20 cellular contexts compared by ENCODE assay signal in the genomic region with DNA sequence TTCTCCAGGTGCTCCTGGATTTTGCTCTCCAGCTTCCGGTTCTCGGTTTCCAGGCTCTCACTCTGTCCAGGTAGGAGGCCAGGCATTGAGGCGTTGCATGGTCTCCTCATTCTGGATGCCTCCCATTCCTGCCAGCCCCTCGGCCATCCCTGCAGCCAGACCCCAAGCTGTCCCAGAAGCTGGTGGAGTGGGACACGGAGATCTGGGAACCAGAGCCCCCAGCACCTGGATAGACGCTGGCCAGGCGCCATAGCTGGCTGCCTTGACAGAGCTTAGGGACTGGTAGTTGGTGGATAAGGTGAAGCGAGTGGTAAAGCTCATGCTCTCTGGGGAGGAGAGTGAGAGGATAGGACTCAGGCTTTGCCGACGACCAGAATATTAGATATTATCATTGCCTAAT. TPM values are rescaled to one million over a fixed set of nuclear protein-coding genes. Genes with fewer than 3 reads are reported as not detected.
DNase-seq lines count a peak whose midpoint lies in the region; ATAC-seq and TF ChIP-seq lines count a peak whose summit lies in the region.
"Had no signal": no experiment of that assay in that cellular context is flagged by ENCODE, and none has a peak within 500 bp of the region (broad histone marks: within the 10 kb centered on the region; RNA-seq: fewer than 3 reads in every experiment).

No MANE protein-coding gene starts in this region.

- H4K91ac ChIP-seq in mesenchymal stem cell (ENCODE audit: low read length): peak overlapping the region; percentile 27

- DNase-seq in activated naive CD4-positive, alpha-beta T cell treated with Interleukin-2 at 50 U/mL for 16 hours: no peak
- DNase-seq in mesenchymal stem cell (no peak), thyroid gland (peak; percentile 24 to 26), CD14-positive monocyte (ENCODE audit: low spot score) (no peak), AG08395 (ENCODE audit: low spot score) (no peak), left lung (no peak)
- DNase-seq: activated CD4-positive, alpha-beta T cell treated with anti-CD3 and anti-CD28 coated beads, Interleukin-2, amount 50 U/mL, for 4 hours; activated naive CD8-positive, alpha-beta T cell treated with anti-CD3 and anti-CD28 coated beads, Interleukin-2, amount 10 ng/mL, durations not matched to agents 7 days and 5 days; effector memory CD4-positive, alpha-beta T cell; left colon; NCI-H146; NCI-H774; SIG-M5; stimulated activated CD4-positive, alpha-beta T cell treated with anti-CD3 and anti-CD28 coated beads, Interleukin-12 subunit alpha, Interleukin-12 subunit beta, amount 100 ng/mL, for 4 hours had no signal

- no peak overlapping the region for H2AK5ac ChIP-seq in mesenchymal stem cell (ENCODE audit: low read length, severe bottlenecking)

- no peak overlapping the region for H2BK15ac ChIP-seq in mesenchymal stem cell (ENCODE audit: low read depth, poor library complexity, severe bottlenecking)

- H3K36me3 ChIP-seq in mesenchymal stem cell (ENCODE audit: control insufficient read depth in 1 of 2, insufficient read depth in 2 of 2, low read depth in 1 of 2, low read length in 2 of 2) (peaks cover 7 to 13% of the 10 kb centered on the region in 2 experiments), thyroid gland (no peaks in the 10 kb centered on the region), left lung (peaks cover 0 to 6% of the 10 kb centered on the region in 2 donors)

- intact Hi-C loops in thyroid gland (cut with DNase I) (no loop called here), CD14-positive monocyte (cut with micrococcal nuclease) (no loop called here), left lung (cut with DNase I) (loop anchor here in 1 of 2 donors (10.0 kb wide), 1 partner anchor 144 kb away; a partner anchor contains a TSS)

- H2AFZ ChIP-seq in mesenchymal stem cell (ENCODE audit: low read depth, low read length): no peak overlapping the region
- H2AFZ ChIP-seq: GM23338 had no signal

- H3K4ac ChIP-seq in mesenchymal stem cell (ENCODE audit: low read depth in 1 of 2, low read length in 2 of 2): no peak overlapping the region

- peak overlapping the region in 1 of 2 experiments; percentile 65 for H3K14ac ChIP-seq in mesenchymal stem cell (ENCODE audit: low read length in 2 of 2)

- H3K9ac ChIP-seq in mesenchymal stem cell (ENCODE audit: low read length): no peak overlapping the region

- H3K27me3 ChIP-seq in mesenchymal stem cell (ENCODE audit: control insufficient read depth in 1 of 2, insufficient read depth in 1 of 2, low read length in 2 of 2) (no peaks in the 10 kb centered on the region), thyroid gland (no peaks in the 10 kb centered on the region), left lung (no peaks in the 10 kb centered on the region)
- H3K27me3 ChIP-seq: right atrium auricular region had no signal

- H3K36me3 Mint-ChIP-seq in activated naive CD4-positive, alpha-beta T cell treated with anti-CD3 and anti-CD28 coated beads, Interleukin-2, amount 50 U/mL, for 24 hours: peaks cover 7% of the 10 kb centered on the region
- peaks cover 76% of the 10 kb centered on the region for H3K36me3 Mint-ChIP-seq in activated T-helper 17 cell treated with anti-CD3 and anti-CD28 coated beads, Interleukin-2, amount 50 U/mL, for 72 hours (ENCODE audit: low read depth)
- H3K36me3 Mint-ChIP-seq in CD14-positive monocyte: peaks cover 15% of the 10 kb centered on the region in 2 donors

- no peak overlapping the region for H3K4me2 ChIP-seq in mesenchymal stem cell (ENCODE audit: low read length, poor library complexity, severe bottlenecking)
- H3K4me2 ChIP-seq: GM23338 had no signal

- H3K79me1 ChIP-seq in mesenchymal stem cell (replicated peaks; ENCODE audit: low read length, poor library complexity, severe bottlenecking): peaks cover 23% of the 10 kb centered on the region

- TF ChIP-seq CTCF in thyroid gland (IDR thresholded peaks at IDR 0.05) (no peak), CD14-positive monocyte (IDR thresholded peaks at IDR 0.05) (no peak), left lung (IDR thresholded peaks at IDR 0.05) (no peak)

- H3K4me1 ChIP-seq in mesenchymal stem cell (ENCODE audit: control insufficient read depth, insufficient read depth, low read depth, low read length): peaks cover 5% of the 10 kb centered on the region
- H3K4me1 ChIP-seq in thyroid gland: peaks cover 11 to 26% of the 10 kb centered on the region in 2 donors
- peaks cover 0 to 41% of the 10 kb centered on the region in 2 donors for H3K4me1 ChIP-seq in left lung

- H3K27me3 Mint-ChIP-seq in activated naive CD4-positive, alpha-beta T cell treated with anti-CD3 and anti-CD28 coated beads, Interleukin-2, amount 50 U/mL, for 24 hours: no peaks in the 10 kb centered on the region
- H3K27me3 Mint-ChIP-seq in activated T-helper 17 cell treated with anti-CD3 and anti-CD28 coated beads, Interleukin-2, amount 50 U/mL, for 72 hours: no peaks in the 10 kb centered on the region
- H3K27me3 Mint-ChIP-seq in CD14-positive monocyte (ENCODE audit: low read depth in 3 of 3): peaks cover 0 to 1% (median 0%) of the 10 kb centered on the region in 3 donors
- H3K27me3 Mint-ChIP-seq: activated naive CD8-positive, alpha-beta T cell treated with anti-CD3 and anti-CD28 coated beads, Interleukin-2, amount 10 ng/mL, durations not matched to agents 7 days and 5 days had no signal

- H3K27ac Mint-ChIP-seq in activated naive CD4-positive, alpha-beta T cell treated with anti-CD3 and anti-CD28 coated beads, Interleukin-2, amount 50 U/mL, for 24 hours: no peak overlapping the region
- peak overlapping the region; percentile 79 for H3K27ac Mint-ChIP-seq in activated T-helper 17 cell treated with anti-CD3 and anti-CD28 coated beads, Interleukin-2, amount 50 U/mL, for 72 hours
- peak overlapping the region in 1 of 7 donors; percentile 44 for H3K27ac Mint-ChIP-seq in CD14-positive monocyte
- H3K27ac Mint-ChIP-seq: GM23338 had no signal

- WGBS in mesenchymal stem cell: 98% methylated on average over 6 of the region's 10 CpGs
- WGBS in thyroid gland, 2 donors: 62% methylated on average over 10 of the region's 10 CpGs

- H2BK12ac ChIP-seq in mesenchymal stem cell (ENCODE audit: low read length in 2 of 2): no peak overlapping the region

- H3K18ac ChIP-seq in mesenchymal stem cell (ENCODE audit: low read depth in 1 of 2, low read length in 2 of 2): peak overlapping the region in 1 of 2 experiments; percentile 21

- H2BK120ac ChIP-seq in mesenchymal stem cell (ENCODE audit: low read depth, low read length): no peak overlapping the region

- H3K4me3 ChIP-seq in mesenchymal stem cell (ENCODE audit: insufficient read depth in 1 of 2, low read depth in 1 of 2, low read length in 2 of 2) (no peak overlapping the region), thyroid gland (replicated peaks in 1 of 3) (no peak overlapping the region), left lung (no peak overlapping the region)
- H3K4me3 ChIP-seq: GM12878, GM23338, right atrium auricular region had no signal

- no peak overlapping the region for H2BK5ac ChIP-seq in mesenchymal stem cell (ENCODE audit: low read depth, low read length, poor library complexity, severe bottlenecking)

- no peak for TF ChIP-seq POLR2A in thyroid gland (IDR thresholded peaks at IDR 0.05)

- ATAC-seq in activated T-helper 17 cell treated with anti-CD3 and anti-CD28 coated beads, Interleukin-2, amount 50 U/mL, for 72 hours (replicated peaks): no peak
- no peak for ATAC-seq in left lung
- ATAC-seq: GM12878, GM23338, HepG2 had no signal

- peak overlapping the region; percentile 13 for H4K8ac ChIP-seq in mesenchymal stem cell (ENCODE audit: low read length)

- no peaks in the 10 kb centered on the region for H3K9me3 ChIP-seq in mesenchymal stem cell (ENCODE audit: control insufficient read depth, low read length)
- no peaks in the 10 kb centered on the region for H3K9me3 ChIP-seq in thyroid gland
- H3K9me3 ChIP-seq in left lung: no peaks in the 10 kb centered on the region
- H3K9me3 ChIP-seq: right atrium auricular region had no signal

- H3K27ac ChIP-seq in mesenchymal stem cell (ENCODE audit: low read length, poor library complexity, severe bottlenecking) (no peak overlapping the region), thyroid gland (peak overlapping the region; percentile 74 to 84 (median 74)), left lung (no peak overlapping the region)

- H3K23ac ChIP-seq in mesenchymal stem cell (ENCODE audit: low read length in 2 of 2): no peak overlapping the region

- no peaks in the 10 kb centered on the region for H3K9me3 Mint-ChIP-seq in activated naive CD4-positive, alpha-beta T cell treated with anti-CD3 and anti-CD28 coated beads, Interleukin-2, amount 50 U/mL, for 24 hours
- no peaks in the 10 kb centered on the region for H3K9me3 Mint-ChIP-seq in activated T-helper 17 cell treated with anti-CD3 and anti-CD28 coated beads, Interleukin-2, amount 50 U/mL, for 72 hours
- H3K9me3 Mint-ChIP-seq in CD14-positive monocyte: no peaks in the 10 kb centered on the region
- H3K9me3 Mint-ChIP-seq: activated naive CD8-positive, alpha-beta T cell treated with anti-CD3 and anti-CD28 coated beads, Interleukin-2, amount 10 ng/mL, durations not matched to agents 7 days and 5 days had no signal

- peaks cover 91% of the 10 kb centered on the region for H3K4me1 Mint-ChIP-seq in activated naive CD4-positive, alpha-beta T cell treated with anti-CD3 and anti-CD28 coated beads, Interleukin-2, amount 50 U/mL, for 24 hours
- peaks cover 63% of the 10 kb centered on the region for H3K4me1 Mint-ChIP-seq in activated T-helper 17 cell treated with anti-CD3 and anti-CD28 coated beads, Interleukin-2, amount 50 U/mL, for 72 hours
- peaks cover 42% of the 10 kb centered on the region for H3K4me1 Mint-ChIP-seq in CD14-positive monocyte
- H3K4me1 Mint-ChIP-seq: GM23338 had no signal

- peak overlapping the region; percentile 45 for H3K4me3 Mint-ChIP-seq in activated naive CD4-positive, alpha-beta T cell treated with anti-CD3 and anti-CD28 coated beads, Interleukin-2, amount 50 U/mL, for 24 hours
- peak overlapping the region; percentile 60 for H3K4me3 Mint-ChIP-seq in activated T-helper 17 cell treated with anti-CD3 and anti-CD28 coated beads, Interleukin-2, amount 50 U/mL, for 72 hours
- no peak overlapping the region for H3K4me3 Mint-ChIP-seq in CD14-positive monocyte
- H3K4me3 Mint-ChIP-seq: activated naive CD8-positive, alpha-beta T cell treated with anti-CD3 and anti-CD28 coated beads, Interleukin-2, amount 10 ng/mL, durations not matched to agents 7 days and 5 days; GM23338 had no signal

RNA-seq across cellular contexts. Expression of a gene that starts 29.6 kb away (rescaled TPM):
- total RNA-seq in activated T-helper 17 cell treated with anti-CD3 and anti-CD28 coated beads, Interleukin-2, amount 50 U/mL, for 72 hours: 100 to 1,000 TPM; 155 to 209 TPM
- polyA plus RNA-seq in mesenchymal stem cell (2013, experiment 1 of 2): 84.9 TPM
- 88.5 TPM for polyA plus RNA-seq in mesenchymal stem cell (2013, experiment 2 of 2)
- total RNA-seq in thyroid gland: 10 to 100 TPM; 54.2 to 91.7 (median 71.9) TPM
- polyA plus RNA-seq in CD14-positive monocyte: 10 to 100 TPM; 41.2 to 75.3 TPM
- 100 to 1,000 TPM; 102 to 121 TPM for total RNA-seq in left lung

Comparison
In these comparisons a context has a peak if more than half of its experiments do, and no peak if none do; other contexts are left out.
1. H3K4me3 Mint-ChIP-seq: peak in activated naive CD4-positive, alpha-beta T cell treated with anti-CD3 and anti-CD28 coated beads, Interleukin-2, amount 50 U/mL, for 24 hours (single experiment) and activated T-helper 17 cell treated with anti-CD3 and anti-CD28 coated beads, Interleukin-2, amount 50 U/mL, for 72 hours (single experiment); none in CD14-positive monocyte (0 of 2).
2. DNase-seq: peak in thyroid gland (2 of 2); none in activated naive CD4-positive, alpha-beta T cell treated with Interleukin-2 at 50 U/mL for 16 hours (single experiment), mesenchymal stem cell (single experiment), CD14-positive monocyte (single experiment), AG08395 (single experiment) and left lung (0 of 2).
3. H3K27ac ChIP-seq: peak in thyroid gland (3 of 3); none in mesenchymal stem cell (single experiment) and left lung (0 of 2).